7 cellular contexts compared by ENCODE assay signal in genomic region chrX:77065896-77066295, GRCh38.
"Had no signal": no experiment of that assay in that cellular context is flagged by ENCODE, and none has a peak within 500 bp of the region (broad histone marks: within the 10 kb centered on the region; RNA-seq: fewer than 3 reads in every experiment).

No MANE protein-coding gene starts in this region.

- H3K9me3 Mint-ChIP-seq: GM23338, HFFc6 had no signal

- H3K4me3 Mint-ChIP-seq: GM23338, H9, HFFc6 had no signal

- H3K27ac Mint-ChIP-seq: GM23338, H9, HFFc6 had no signal

- DNase-seq: GM23248, GOT3, H7, H9, HCEC 1CT, HFFc6 had no signal
